ENCODE assay signal across 1 cellular context in the genomic region with DNA sequence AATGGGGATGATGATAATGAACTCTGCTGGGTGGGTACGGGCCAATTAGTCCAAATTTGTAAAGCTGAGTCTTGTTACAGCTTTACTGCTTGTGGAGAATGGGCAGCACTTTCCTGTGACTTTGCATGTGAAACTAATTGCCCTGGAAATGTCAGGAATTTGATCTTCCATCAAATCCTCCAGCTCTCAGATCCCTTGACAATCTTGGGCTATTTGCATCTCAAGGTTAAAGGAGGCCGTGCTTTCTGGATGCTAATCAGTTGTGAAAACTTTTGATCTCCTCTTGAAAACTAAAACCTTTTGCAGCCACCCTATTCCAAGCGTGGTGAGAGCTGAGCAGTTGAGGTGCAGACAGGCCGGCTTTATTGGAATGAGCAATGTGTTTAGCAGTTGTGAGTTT.
A peak's percentile ranks its signal among the peaks of the same experiment; 100 is the strongest.
TF ChIP-seq lines count a peak whose summit lies in the region.

No MANE protein-coding gene starts in this region.

TF ChIP-seq in GM23338, 12 proteins besides CTCF, POLR2A, EP300 and RAD21:
- TF ChIP-seq NANOG (IDR thresholded peaks at IDR 0.05; ENCODE audit: borderline replicate concordance) (peak; percentile 79), POLR2AphosphoS5 (IDR thresholded peaks at IDR 0.05; ENCODE audit: low read depth) (no peak)
